Comparison of ENCODE assay signal across 11 cellular contexts in the genomic region with DNA sequence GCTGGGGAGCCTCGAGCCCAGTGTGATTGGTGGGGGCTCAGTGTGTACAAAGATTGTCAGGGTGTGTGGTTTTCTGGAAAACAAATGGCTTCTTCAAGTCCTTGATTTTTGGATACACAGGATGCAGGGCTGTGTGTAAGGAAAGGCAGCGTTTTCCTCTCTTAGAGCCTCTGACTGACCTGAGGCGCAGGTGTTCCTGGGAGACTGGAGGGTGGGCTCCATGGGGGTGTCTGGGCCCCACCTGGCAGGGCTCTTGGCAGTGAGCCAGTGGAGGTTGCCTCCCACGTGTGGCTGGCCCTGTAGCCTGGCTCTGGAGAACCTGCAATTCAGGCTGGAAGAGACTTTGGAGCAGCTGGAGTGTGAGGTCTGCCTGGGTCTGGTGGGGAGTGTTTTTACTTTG. TPM values are rescaled to one million over a fixed set of nuclear protein-coding genes. Genes with fewer than 3 reads are reported as not detected.
A peak's percentile ranks its signal among the peaks of the same experiment; 100 is the strongest.
DNase-seq lines count a peak whose midpoint lies in the region; ATAC-seq and TF ChIP-seq lines count a peak whose summit lies in the region.
"Had no signal": no experiment of that assay in that cellular context is flagged by ENCODE, and none has a peak within 500 bp of the region (broad histone marks: within the 10 kb centered on the region; RNA-seq: fewer than 3 reads in every experiment).

No MANE protein-coding gene starts in this region.

- H3K4me1 ChIP-seq in Caco-2 (peaks cover 34% of the 10 kb centered on the region), neuronal stem cell (ENCODE audit: control insufficient read depth in 2 of 2, insufficient read depth in 1 of 2, low read depth in 1 of 2, low read length in 2 of 2) (peaks cover 6% of the 10 kb centered on the region in 2 donors)

- DNase-seq in Caco-2 (no peak), NCI-H1417 treated with DMSO at 0.1 percent for 48 hours (lab: John Stamatoyannopoulos, UW) (peak; percentile 53), neuronal stem cell (ENCODE audit: low spot score) (no peak), AG08395 (ENCODE audit: low spot score) (no peak), posterior vena cava (ENCODE audit: low spot score) (no peak)
- no peak for DNase-seq in activated naive CD8-positive, alpha-beta T cell treated with anti-CD3 and anti-CD28 coated beads, Interleukin-2, amount 50 U/mL, for 24 hours
- DNase-seq in activated CD8-positive, alpha-beta memory T cell treated with anti-CD3 and anti-CD28 coated beads, Interleukin-2, amount 50 U/mL, for 48 hours: no peak
- DNase-seq: activated CD4-positive, alpha-beta T cell treated with anti-CD3 and anti-CD28 coated beads, Interleukin-2, amount 50 U/mL, for 1 hour; aorta had no signal

- no CpG with 5 or more reads among the region's 4 CpGs for WGBS in neuronal stem cell (ENCODE audit: extremely low coverage in 2 of 2, insufficient read length in 2 of 2, insufficient replicate concordance in 1 of 2), 2 donors

- no peak overlapping the region for H3K4ac ChIP-seq in neuronal stem cell (ENCODE audit: low read length)

- H3K9ac ChIP-seq in neuronal stem cell (ENCODE audit: low read depth, low read length, poor library complexity): no peak overlapping the region

- H2AFZ ChIP-seq in neuronal stem cell (ENCODE audit: low read length): no peak overlapping the region

- H3K4me3 Mint-ChIP-seq in Caco-2 (ENCODE audit: unreplicated experiment): peak overlapping the region; percentile 29
- H3K4me3 Mint-ChIP-seq in activated naive CD8-positive, alpha-beta T cell treated with anti-CD3 and anti-CD28 coated beads, Interleukin-2, amount 50 U/mL, for 24 hours: no peak overlapping the region

- no peaks in the 10 kb centered on the region for H3K9me3 ChIP-seq in Caco-2
- H3K9me3 ChIP-seq in neuronal stem cell (replicated peaks in 1 of 2; ENCODE audit: control insufficient read depth in 2 of 2, insufficient read depth in 1 of 2, low read depth in 1 of 2, low read length in 2 of 2): peaks cover 0 to 4% of the 10 kb centered on the region in 2 donors
- H3K9me3 ChIP-seq: HAP-1 had no signal

- H4K91ac ChIP-seq in neuronal stem cell (ENCODE audit: low read depth, low read length, poor library complexity): no peak overlapping the region

- H2BK5ac ChIP-seq in neuronal stem cell (ENCODE audit: low read length): no peak overlapping the region

- peak overlapping the region; percentile 89 for H3K23ac ChIP-seq in neuronal stem cell (ENCODE audit: low read depth, low read length, poor library complexity)

- peaks cover 15% of the 10 kb centered on the region for H3K79me1 ChIP-seq in neuronal stem cell (ENCODE audit: low read depth, low read length)

- H3K4me1 Mint-ChIP-seq in Caco-2 (ENCODE audit: low read depth, unreplicated experiment): peaks cover 38% of the 10 kb centered on the region
- peaks cover 66% of the 10 kb centered on the region for H3K4me1 Mint-ChIP-seq in activated naive CD8-positive, alpha-beta T cell treated with anti-CD3 and anti-CD28 coated beads, Interleukin-2, amount 50 U/mL, for 24 hours

- no peak overlapping the region for H3K27ac ChIP-seq in neuronal stem cell (replicated peaks; ENCODE audit: low read length)
- H3K27ac ChIP-seq: epithelial cell of prostate had no signal

- CTCF ChIA-PET in Caco-2 (lab: Charles Lee): no interaction called here

- H2AK5ac ChIP-seq in neuronal stem cell (ENCODE audit: low read depth, low read length): no peak overlapping the region

- no peak overlapping the region for H3K4me2 ChIP-seq in neuronal stem cell (ENCODE audit: insufficient read depth, low read length, poor library complexity, severe bottlenecking)

- H3K27me3 Mint-ChIP-seq in Caco-2 (ENCODE audit: insufficient read depth, unreplicated experiment): no peaks in the 10 kb centered on the region
- no peaks in the 10 kb centered on the region for H3K27me3 Mint-ChIP-seq in activated naive CD8-positive, alpha-beta T cell treated with anti-CD3 and anti-CD28 coated beads, Interleukin-2, amount 50 U/mL, for 24 hours

- H2BK120ac ChIP-seq in neuronal stem cell (ENCODE audit: low read depth, low read length): no peak overlapping the region

- no peak for TF ChIP-seq CTCF in Caco-2 (IDR thresholded peaks at IDR 0.05; ENCODE audit: insufficient read depth in 1 of 2, low read depth in 1 of 2, low read length in 1 of 2, severe bottlenecking in 1 of 2, unreplicated experiment in 1 of 2)

- no peak overlapping the region for H3K18ac ChIP-seq in neuronal stem cell (ENCODE audit: low read length)

- H3K27me3 ChIP-seq in Caco-2 (replicated peaks; ENCODE audit: control insufficient read depth, insufficient read depth, low read length) (no peaks in the 10 kb centered on the region), neuronal stem cell (ENCODE audit: control insufficient read depth in 3 of 3, insufficient read depth in 3 of 3, low read depth in 1 of 3, low read length in 3 of 3) (no peaks in the 10 kb centered on the region)

- H3K9me3 Mint-ChIP-seq in Caco-2 (ENCODE audit: unreplicated experiment): no peaks in the 10 kb centered on the region
- H3K9me3 Mint-ChIP-seq in activated naive CD8-positive, alpha-beta T cell treated with anti-CD3 and anti-CD28 coated beads, Interleukin-2, amount 50 U/mL, for 24 hours: no peaks in the 10 kb centered on the region

- H3K4me3 ChIP-seq in Caco-2 (ENCODE audit: low read depth, low read length): no peak overlapping the region
- H3K4me3 ChIP-seq in neuronal stem cell (ENCODE audit: low read length in 2 of 2): peak overlapping the region in 1 of 2 donors; percentile 40
- H3K4me3 ChIP-seq: HAP-1 had no signal

- intact Hi-C loops in Caco-2 (cut with micrococcal nuclease; ENCODE audit: unreplicated experiment): loop anchor here (5.0 kb wide), 1 partner anchor 597 kb away; a partner anchor contains a TSS
- intact Hi-C loops in posterior vena cava (cut with DNase I): no loop called here

- H3K27ac Mint-ChIP-seq in Caco-2 (ENCODE audit: unreplicated experiment): peak overlapping the region; percentile 71
- peak overlapping the region; percentile 42 for H3K27ac Mint-ChIP-seq in activated naive CD8-positive, alpha-beta T cell treated with anti-CD3 and anti-CD28 coated beads, Interleukin-2, amount 50 U/mL, for 24 hours

- POLR2A ChIA-PET in Caco-2 (lab: Charles Lee): no interaction called here

- H3K36me3 Mint-ChIP-seq in Caco-2 (ENCODE audit: insufficient read depth, unreplicated experiment): peaks cover 58% of the 10 kb centered on the region
- peaks cover 13% of the 10 kb centered on the region for H3K36me3 Mint-ChIP-seq in activated naive CD8-positive, alpha-beta T cell treated with anti-CD3 and anti-CD28 coated beads, Interleukin-2, amount 50 U/mL, for 24 hours (ENCODE audit: low read depth)

- no peak for ATAC-seq in activated naive CD8-positive, alpha-beta T cell treated with anti-CD3 and anti-CD28 coated beads, Interleukin-2, amount 50 U/mL, for 24 hours

- BruUV-seq in Caco-2 (replicated peaks; lab: Mats Ljungman, UMichigan): no TSS peak

- H3K36me3 ChIP-seq in Caco-2 (ENCODE audit: control insufficient read depth, insufficient read depth, low read length): no peaks in the 10 kb centered on the region; the same call in 1 of the 2 replicates
- H3K36me3 ChIP-seq in neuronal stem cell (replicated peaks in 1 of 2; ENCODE audit: control insufficient read depth in 2 of 2, insufficient read depth in 2 of 2, low read length in 2 of 2): peaks cover 2 to 27% of the 10 kb centered on the region in 2 donors

- no peak overlapping the region for H4K8ac ChIP-seq in neuronal stem cell (ENCODE audit: low read depth, low read length)

- no peak overlapping the region for H2BK15ac ChIP-seq in neuronal stem cell (ENCODE audit: low read length)

- H3K14ac ChIP-seq in neuronal stem cell (ENCODE audit: low read length): no peak overlapping the region

- H2BK12ac ChIP-seq in neuronal stem cell (ENCODE audit: low read length): no peak overlapping the region

RNA-seq across cellular contexts. Expression of a gene that starts 5.0 kb away (rescaled TPM):
- total RNA-seq in Caco-2 (2022) (118 and 124 TPM in 2 replicates), posterior vena cava (10 to 100 TPM; 42.4 to 49.6 TPM)
- 69.7 TPM for polyA plus RNA-seq in neuronal stem cell (2013, experiment 1 of 2)
- polyA plus RNA-seq in neuronal stem cell (2013, experiment 2 of 2): 71.0 TPM
